Comparison of ENCODE assay signal across 1 cellular context in the genomic region with DNA sequence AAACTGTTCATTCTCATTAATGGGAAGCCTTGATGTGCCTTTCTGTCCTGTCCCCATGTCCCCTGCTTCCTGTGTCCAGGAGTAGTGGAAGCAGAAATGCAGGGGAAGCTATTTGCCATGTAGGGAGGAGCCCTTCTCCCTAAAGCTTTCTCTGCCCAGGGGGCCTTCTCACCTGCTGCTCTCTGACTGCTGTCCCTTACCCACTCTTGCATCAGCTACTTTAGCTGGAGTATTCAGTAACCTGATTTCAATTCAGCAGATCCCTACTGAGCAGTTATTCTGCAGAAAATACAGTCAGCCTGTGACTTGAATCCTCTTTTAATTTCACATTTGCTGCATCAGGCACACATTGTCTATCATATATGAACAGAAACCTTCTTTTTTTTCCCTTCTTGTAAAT.
TF ChIP-seq lines count a peak whose summit lies in the region.

No MANE protein-coding gene starts in this region.

TF ChIP-seq in neural cell, 6 proteins besides CTCF, POLR2A, EP300 and RAD21 (continued from another document):
- no peak for TF ChIP-seq EZH2 (IDR thresholded peaks at IDR 0.05; ENCODE audit: borderline replicate concordance, insufficient read depth, low read length, poor library complexity, severe bottlenecking)
- no peak for TF ChIP-seq TAF1 (IDR thresholded peaks at IDR 0.05; ENCODE audit: low read depth)
- TF ChIP-seq MXI1 (conservative IDR thresholded peaks at IDR 0.05; ENCODE audit: poor library complexity, severe bottlenecking): no peak
- TF ChIP-seq POLR2AphosphoS5 (IDR thresholded peaks at IDR 0.05): no peak
